ENCODE assay signal across 14 cellular contexts in the genomic region with DNA sequence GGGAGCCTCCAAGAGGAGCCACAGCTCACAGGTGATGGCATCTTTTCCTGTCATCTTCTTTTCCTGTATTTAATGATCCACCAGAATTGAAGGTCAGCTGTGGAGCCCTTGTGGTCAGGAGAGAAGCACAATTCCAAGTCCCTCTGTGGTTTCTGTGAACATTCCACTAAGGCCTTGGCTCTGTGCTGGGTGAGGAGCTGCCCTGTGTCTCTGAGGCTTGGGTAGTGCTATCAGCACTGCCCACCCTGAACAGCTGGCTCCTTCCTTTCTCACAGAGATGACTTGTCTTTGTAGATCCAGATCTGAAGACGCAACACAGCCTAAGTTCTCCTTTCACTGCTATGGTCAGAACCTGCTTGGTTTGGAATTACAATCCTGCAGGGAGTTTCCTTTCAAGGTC.
DNase-seq lines count a peak whose midpoint lies in the region; ATAC-seq and TF ChIP-seq lines count a peak whose summit lies in the region.
"Had no signal": no experiment of that assay in that cellular context is flagged by ENCODE, and none has a peak within 500 bp of the region (broad histone marks: within the 10 kb centered on the region; RNA-seq: fewer than 3 reads in every experiment).

No MANE protein-coding gene starts in this region.

- no peaks in the 10 kb centered on the region for H3K27me3 ChIP-seq in SJCRH30
- no peaks in the 10 kb centered on the region for H3K27me3 ChIP-seq in MM.1S (replicated peaks; ENCODE audit: insufficient read depth, low read length)

- no peak for TF ChIP-seq CTCF in MM.1S (IDR thresholded peaks at IDR 0.05; ENCODE audit: low read length)

- no peaks in the 10 kb centered on the region for H3F3A ChIP-seq in MM.1S (ENCODE audit: insufficient read depth, low read length)

- H3K4me1 ChIP-seq in SJCRH30 (peaks cover 22% of the 10 kb centered on the region), MM.1S (ENCODE audit: low read length) (no peaks in the 10 kb centered on the region)
- H3K4me1 ChIP-seq: Caco-2, HAP-1 had no signal

- in situ Hi-C loops in KBM-7 (cut with MboI; ENCODE audit: low pct_unique_long_range_greater_than_20kb, low sequenced_read_pairs), result no loop called here

- no peak overlapping the region for H3K4me2 ChIP-seq in MM.1S (ENCODE audit: low read depth, low read length)
- H3K4me2 ChIP-seq: A549 had no signal

- no peak for ATAC-seq in HG02870 (IDR thresholded peaks at IDR 0.05; ENCODE audit: unreplicated experiment)
- ATAC-seq: A549; CD8-positive, alpha-beta T cell had no signal

- H2AFZ ChIP-seq in MM.1S (ENCODE audit: low read length), result no peak overlapping the region

- peak; percentile 37 for DNase-seq in LHCN-M2 (ENCODE audit: low read depth)
- peak; percentile 56 to 79 for DNase-seq in SJCRH30
- peak; percentile 72 for DNase-seq in myocyte (ENCODE audit: low read depth)
- DNase-seq in KBM-7, result no peak
- no peak for DNase-seq in HT-29 (ENCODE audit: low spot score)
- no peak for DNase-seq in MM.1S
- DNase-seq: Caco-2; CD8-positive, alpha-beta T cell; DND-41; GDM1; GOT3 had no signal

- H3K36me3 ChIP-seq in SJCRH30 (no peaks in the 10 kb centered on the region), MM.1S (replicated peaks; ENCODE audit: insufficient read depth, low read length) (no peaks in the 10 kb centered on the region)
- H3K36me3 ChIP-seq: HAP-1 had no signal

- no peaks in the 10 kb centered on the region for H3K79me2 ChIP-seq in MM.1S (ENCODE audit: low read length)

- no peaks in the 10 kb centered on the region for H3K9me2 ChIP-seq in MM.1S (replicated peaks; ENCODE audit: insufficient read depth, low read length)

- H3K27ac ChIP-seq in SJCRH30 (no peak overlapping the region), MM.1S (ENCODE audit: low read length) (no peak overlapping the region)
- H3K27ac ChIP-seq: A549 had no signal

- no peaks in the 10 kb centered on the region for H4K20me1 ChIP-seq in MM.1S (ENCODE audit: insufficient read depth, low read length)

- H3K9me3 ChIP-seq in SJCRH30 (replicated peaks), result no peaks in the 10 kb centered on the region
- no peaks in the 10 kb centered on the region for H3K9me3 ChIP-seq in MM.1S (replicated peaks; ENCODE audit: insufficient read depth, low read length)
- H3K9me3 ChIP-seq: A549, Caco-2, HAP-1 had no signal

- H3K9ac ChIP-seq in MM.1S (ENCODE audit: low read length), result no peak overlapping the region

- H3K4me3 ChIP-seq in SJCRH30 (no peak overlapping the region), MM.1S (ENCODE audit: low read length) (no peak overlapping the region)
- H3K4me3 ChIP-seq: A549, HAP-1 had no signal

Comparison
In these comparisons a context has a peak if more than half of its experiments do, and no peak if none do; other contexts are left out.
1. DNase-seq: peak in LHCN-M2 (single experiment), SJCRH30 (2 of 2) and myocyte (single experiment); none in KBM-7 (single experiment), HT-29 (single experiment) and MM.1S (single experiment).